ENCODE assay signal across 8 cellular contexts in genomic region chr19:49441210-49441959, GRCh38. TPM values are rescaled to one million over a fixed set of nuclear protein-coding genes. Genes with fewer than 3 reads are reported as not detected.
DNase-seq lines count a peak whose midpoint lies in the region; ATAC-seq and TF ChIP-seq lines count a peak whose summit lies in the region.

Gene SLC17A7, minus strand, starts transcription at chr19:49441527. Its CDS starts 148 bp downstream, at chr19:49441379.

- no peaks in the 10 kb centered on the region for H3K79me1 ChIP-seq in mesendoderm (ENCODE audit: low read length)

- no peak for TF ChIP-seq EP300 in upper lobe of left lung (IDR thresholded peaks at IDR 0.05)

- H3K23ac ChIP-seq in mesendoderm (ENCODE audit: low read length): no peak within 1 kb of the TSS

- H3K4me2 ChIP-seq in OCI-LY7 (ENCODE audit: low read length) (peak within 1 kb of the TSS; percentile 91), mesendoderm (ENCODE audit: low read length) (peak within 1 kb of the TSS; percentile 35)

- H2AK5ac ChIP-seq in mesendoderm (ENCODE audit: low read length): no peak within 1 kb of the TSS

- H3K36me3 Mint-ChIP-seq in MCF 10A (ENCODE audit: insufficient read depth, unreplicated experiment): no peaks in the 10 kb centered on the region

- intact Hi-C loops in OCI-LY7 (cut with micrococcal nuclease; ENCODE audit: unreplicated experiment) (loop anchor here (10.0 kb wide), 1 partner anchor 107 kb away; the partner anchor contains the start of gene CD37), MCF 10A (cut with micrococcal nuclease) (no loop called here)

- no peak within 1 kb of the TSS for H3K18ac ChIP-seq in mesendoderm (ENCODE audit: low read length)

- WGBS in mesendoderm (ENCODE audit: extremely low coverage, insufficient coverage, low lambda C conversion rate): no CpG with 5 or more reads among the region's 56 CpGs
- WGBS in upper lobe of left lung, 2 donors: 11 to 12% methylated on average over 13 to 21 of the region's 56 CpGs

- peak within 1 kb of the TSS; percentile 75 for H3K4me3 Mint-ChIP-seq in MCF 10A (ENCODE audit: unreplicated experiment)

- H3K4me1 Mint-ChIP-seq in MCF 10A (ENCODE audit: insufficient read depth, unreplicated experiment): peaks cover 28% of the 10 kb centered on the region

- no peak within 1 kb of the TSS for H3K9ac ChIP-seq in mesendoderm (ENCODE audit: low read length)

- no peak within 1 kb of the TSS for H2BK15ac ChIP-seq in mesendoderm (replicated peaks; ENCODE audit: low read depth)

- CTCF ChIA-PET in OCI-LY7 (lab: Charles Lee; ENCODE audit: unreplicated experiment): interaction anchor here (0.8 kb wide), 1 partner anchor 50 kb away, joined by 4 read pairs; no protein-coding TSS in a partner anchor
- CTCF ChIA-PET in MCF 10A (lab: Yijun Ruan, JAX): interaction anchor here (0.7 to 2.3 kb wide), 4 partner anchors 49 to 215 kb away, joined by 4 to 30 read pairs (median 6); no protein-coding TSS in a partner anchor

- peaks cover 36% of the 10 kb centered on the region for H3K27me3 ChIP-seq in mesendoderm (ENCODE audit: insufficient read depth, low read length, poor library complexity)
- peaks cover 0 to 36% (median 19%) of the 10 kb centered on the region in 4 donors for H3K27me3 ChIP-seq in upper lobe of left lung

- peaks cover 66% of the 10 kb centered on the region for H3K27me3 Mint-ChIP-seq in MCF 10A (ENCODE audit: insufficient read depth, unreplicated experiment)

- peaks cover 6% of the 10 kb centered on the region for H3K4me1 ChIP-seq in OCI-LY7 (ENCODE audit: insufficient read depth, low read length, poor library complexity, severe bottlenecking)
- H3K4me1 ChIP-seq in mesendoderm (ENCODE audit: control insufficient read depth, low read depth, low read length): peaks cover 2% of the 10 kb centered on the region
- H3K4me1 ChIP-seq in upper lobe of left lung: peaks cover 11 to 21% (median 17%) of the 10 kb centered on the region in 4 donors

- no peak within 1 kb of the TSS for H3K27ac Mint-ChIP-seq in MCF 10A (ENCODE audit: low read depth, unreplicated experiment)

- no peak within 1 kb of the TSS for H4K8ac ChIP-seq in mesendoderm (ENCODE audit: low read depth, low read length)

- H4K5ac ChIP-seq in mesendoderm (ENCODE audit: low read length): no peak within 1 kb of the TSS

- no peak for TF ChIP-seq CTCF in OCI-LY7 (conservative IDR thresholded peaks at IDR 0.05; ENCODE audit: low read length)
- no peak for TF ChIP-seq CTCF in MCF 10A (IDR thresholded peaks at IDR 0.05; ENCODE audit: unreplicated experiment)
- TF ChIP-seq CTCF in upper lobe of left lung (IDR thresholded peaks at IDR 0.05): no peak

- no peak within 1 kb of the TSS for H2BK5ac ChIP-seq in mesendoderm (ENCODE audit: low read length)

- H3K4me3 ChIP-seq in OCI-LY7 (ENCODE audit: low read depth, low read length, poor library complexity, severe bottlenecking) (peak within 1 kb of the TSS; percentile 71), mesendoderm (ENCODE audit: low read length) (no peak within 1 kb of the TSS), upper lobe of left lung (peak within 1 kb of the TSS in 3 of 4 donors; percentile 57 to 67 (median 60))

- H3K9me3 ChIP-seq in OCI-LY7 (ENCODE audit: low read length): no peaks in the 10 kb centered on the region
- H3K9me3 ChIP-seq in upper lobe of left lung: no peaks in the 10 kb centered on the region

- H3K79me2 ChIP-seq in OCI-LY7 (ENCODE audit: insufficient read depth, low read depth, low read length): no peaks in the 10 kb centered on the region
- no peaks in the 10 kb centered on the region for H3K79me2 ChIP-seq in mesendoderm (ENCODE audit: control insufficient read depth, insufficient read depth, low read length)

- POLR2A ChIA-PET in OCI-LY7 (lab: Charles Lee) (no interaction called here), MCF 10A (lab: Yijun Ruan, JAX) (interaction anchor here (0.6 to 1.9 kb wide), 2 partner anchors 7 to 11 kb away, joined by 3 to 6 read pairs; partner anchors contain the start of gene PIH1D1)

- peak; percentile 54 for DNase-seq in DMS53 (lab: John Stamatoyannopoulos, UW)
- DNase-seq in DMS53 treated with DMSO at 0.1 percent for 48 hours (lab: John Stamatoyannopoulos, UW; ENCODE audit: unreplicated experiment): no peak
- DNase-seq in OCI-LY7 (ENCODE audit: low spot score): peak; percentile 45
- DNase-seq in MCF 10A (ENCODE audit: unreplicated experiment): no peak
- DNase-seq in mesendoderm: peak; percentile 68
- peak; percentile 43 to 89 for DNase-seq in upper lobe of left lung
- no peak for DNase-seq in middle frontal gyrus (ENCODE audit: extremely low spot score, low spot score)

- H3K56ac ChIP-seq in mesendoderm (ENCODE audit: low read length): peak within 1 kb of the TSS; percentile 18

- H2AFZ ChIP-seq in OCI-LY7 (ENCODE audit: low read length): no peak within 1 kb of the TSS

- TF ChIP-seq POLR2A in upper lobe of left lung (IDR thresholded peaks at IDR 0.05): no peak

- no peak within 1 kb of the TSS for H3K4ac ChIP-seq in mesendoderm (ENCODE audit: low read depth, low read length)

- no TSS peak for BruUV-seq in OCI-LY7 (replicated peaks; lab: Mats Ljungman, UMichigan)
- BruUV-seq in MCF 10A (replicated peaks; lab: Mats Ljungman, UMichigan): no TSS peak

- H3K9me3 Mint-ChIP-seq in MCF 10A (ENCODE audit: unreplicated experiment): no peaks in the 10 kb centered on the region

- H3K9me2 ChIP-seq in OCI-LY7 (ENCODE audit: insufficient read depth, low read length): no peaks in the 10 kb centered on the region

- H3K27ac ChIP-seq in OCI-LY7 (ENCODE audit: low read depth, low read length, poor library complexity, severe bottlenecking) (no peak within 1 kb of the TSS), mesendoderm (ENCODE audit: low read depth, low read length) (no peak within 1 kb of the TSS), upper lobe of left lung (peak within 1 kb of the TSS in 2 of 4 donors; percentile 76 to 79)

- H3K36me3 ChIP-seq in OCI-LY7 (ENCODE audit: insufficient read depth, low read length) (peaks cover 2% of the 10 kb centered on the region; the same call in 1 of the 2 replicates), mesendoderm (ENCODE audit: control insufficient read depth, insufficient read depth, low read length) (no peaks in the 10 kb centered on the region), upper lobe of left lung (peaks cover 0 to 5% (median under 1%) of the 10 kb centered on the region in 4 donors)

- peak in 1 of 2 donors; percentile 46 for ATAC-seq in upper lobe of left lung (ENCODE audit: low FRiP score in 2 of 2)
- ATAC-seq in HG02973 (IDR thresholded peaks at IDR 0.05; ENCODE audit: unreplicated experiment): no peak

- H2BK120ac ChIP-seq in mesendoderm (ENCODE audit: low read depth, low read length): no peak within 1 kb of the TSS

- H4K20me1 ChIP-seq in OCI-LY7 (ENCODE audit: insufficient read depth, low read length): no peaks in the 10 kb centered on the region

RNA-seq across cellular contexts. Expression of gene SLC17A7, which starts in this region (rescaled TPM):
- total RNA-seq in OCI-LY7 (2014; rRNA removed; shearing (Covaris generic)): 0.13 and 1.3 TPM in 2 replicates
- 1.3 and 1.5 TPM in 2 replicates for total RNA-seq in OCI-LY7 (2022)
- total RNA-seq in MCF 10A (2022): not detected in 2 replicates
- 0.48 TPM for polyA plus RNA-seq in mesendoderm (2013, experiment 1 of 2)
- polyA plus RNA-seq in mesendoderm (2013, experiment 2 of 2): 0.43 TPM
- 1 to 10 TPM in 2 of 6 donors, under 1 TPM in 3, not detected in 1; 0.37 to 2.1 (median 0.78) TPM for total RNA-seq in upper lobe of left lung

Comparison
In these comparisons a context has a peak if more than half of its experiments do, and no peak if none do; other contexts are left out.
1. DNase-seq: peak in DMS53 (single experiment), OCI-LY7 (single experiment), mesendoderm (single experiment) and upper lobe of left lung (2 of 2); none in DMS53 treated with DMSO at 0.1 percent for 48 hours (single experiment), MCF 10A (single experiment) and middle frontal gyrus (single experiment).